9 cellular contexts compared by ENCODE assay signal in genomic region chr13:85864963-85865530, GRCh38.
DNase-seq lines count a peak whose midpoint lies in the region; ATAC-seq, FAIRE-seq and TF ChIP-seq lines count a peak whose summit lies in the region.
"Had no signal": no experiment of that assay in that cellular context is flagged by ENCODE, and none has a peak within 500 bp of the region (broad histone marks: within the 10 kb centered on the region; RNA-seq: fewer than 3 reads in every experiment).

No MANE protein-coding gene starts in this region.

- TF ChIP-seq RAD21 in GM12878 (IDR thresholded peaks at IDR 0.05; ENCODE audit: insufficient read depth, low read depth, low read length), result no peak

- no peak overlapping the region for H2AFZ ChIP-seq in GM12878 (ENCODE audit: control insufficient read depth, low read depth, low read length)

- H3K27me3 Mint-ChIP-seq in nephron (ENCODE audit: low read depth), result no peaks in the 10 kb centered on the region
- H3K27me3 Mint-ChIP-seq in stimulated activated naive CD8-positive, alpha-beta T cell treated with anti-CD3 and anti-CD28 coated beads, Interleukin-15, amount 100 ng/mL, for 72 hours, result no peaks in the 10 kb centered on the region

- no peaks in the 10 kb centered on the region for H3K4me1 ChIP-seq in GM12878 (ENCODE audit: control insufficient read depth, insufficient read depth, low read length)

- ATAC-seq in GM12878, result peak; percentile 74
- no peak for ATAC-seq in stimulated activated naive CD8-positive, alpha-beta T cell treated with anti-CD3 and anti-CD28 coated beads, Interleukin-15, amount 100 ng/mL, for 72 hours
- ATAC-seq: esophagus mucosa had no signal

- H4K20me1 ChIP-seq in GM12878 (ENCODE audit: control insufficient read depth, insufficient read depth), result no peaks in the 10 kb centered on the region

- no peak overlapping the region for H3K4me3 Mint-ChIP-seq in nephron
- no peak overlapping the region for H3K4me3 Mint-ChIP-seq in stimulated activated naive CD8-positive, alpha-beta T cell treated with anti-CD3 and anti-CD28 coated beads, Interleukin-15, amount 100 ng/mL, for 72 hours

- POLR2A ChIA-PET in GM12878 (lab: Charles Lee), result no interaction called here

- no peak for TF ChIP-seq EP300 in GM12878 (IDR thresholded peaks at IDR 0.05; ENCODE audit: borderline replicate concordance in 1 of 2, control insufficient read depth in 1 of 2, low read depth in 2 of 2, low read length in 2 of 2)

- intact Hi-C loops in GM12878 (cut with micrococcal nuclease; ENCODE audit: unreplicated experiment), result no loop called here

- RAD21 ChIA-PET in GM12878 (lab: Charles Lee; ENCODE audit: unreplicated experiment), result interaction anchor here (1.2 kb wide), 1 partner anchor 60 kb away, joined by 4 read pairs; no protein-coding TSS in a partner anchor

- no peak overlapping the region for H3K4me2 ChIP-seq in GM12878 (ENCODE audit: control insufficient read depth, insufficient read depth)

- no peak overlapping the region for H3K4me3 ChIP-seq in GM12878

- TF ChIP-seq CTCF in GM12873 (IDR thresholded peaks at IDR 0.05; ENCODE audit: insufficient read depth, low read depth, low read length, missing control alignments), result peak; percentile 30
- TF ChIP-seq CTCF in GM12878 (IDR thresholded peaks at IDR 0.05 in 2 of 3, conservative IDR thresholded peaks at IDR 0.05 in 1 of 3; ENCODE audit: control insufficient read depth in 2 of 3, extremely low read depth in 1 of 3, insufficient read depth in 1 of 3, low read depth in 3 of 3, low read length in 3 of 3), result peak in 2 of 3 experiments; percentile 19 to 40; a peak in 3 of 6 replicates
- peak in 2 of 3 experiments; percentile 18 to 29 for TF ChIP-seq CTCF in nephron (IDR thresholded peaks at IDR 0.05; ENCODE audit: unreplicated experiment in 3 of 3)

- DNase-seq in NAMALWA (ENCODE audit: low spot score) (peak; percentile 72), GM12878 (ENCODE audit: low read depth, low spot score) (no peak)
- no peak for DNase-seq in activated effector memory CD4-positive, alpha-beta T cell treated with Interleukin-2 at 50 U/mL for 16 hours
- no peak for DNase-seq in stimulated activated naive CD8-positive, alpha-beta T cell treated with anti-CD3 and anti-CD28 coated beads, Interleukin-15, amount 100 ng/mL, for 72 hours
- no peak for DNase-seq in stimulated activated CD8-positive, alpha-beta memory T cell treated with anti-CD3 and anti-CD28 coated beads, Interleukin-4, amount 100 ng/mL, for 48 hours

- H3K27ac Mint-ChIP-seq in nephron, result no peak overlapping the region
- no peak overlapping the region for H3K27ac Mint-ChIP-seq in stimulated activated naive CD8-positive, alpha-beta T cell treated with anti-CD3 and anti-CD28 coated beads, Interleukin-15, amount 100 ng/mL, for 72 hours

- H3K27me3 ChIP-seq in GM12878 (replicated peaks in 1 of 2; ENCODE audit: control insufficient read depth in 2 of 2, insufficient read depth in 2 of 2, low read length in 1 of 2), result no peaks in the 10 kb centered on the region

- H3K9me3 ChIP-seq in GM12878 (replicated peaks; ENCODE audit: control insufficient read depth, insufficient read depth, low read length), result no peaks in the 10 kb centered on the region

- H3K36me3 Mint-ChIP-seq in nephron (ENCODE audit: low read depth), result no peaks in the 10 kb centered on the region

- no peaks in the 10 kb centered on the region for H3K79me2 ChIP-seq in GM12878 (ENCODE audit: control insufficient read depth, insufficient read depth, low read length)

- 6% methylated on average over 1 of the region's 1 CpG for WGBS in GM12878 (ENCODE audit: insufficient coverage, insufficient replicate concordance, low lambda C conversion rate, missing lambda C conversion rate)

- TF ChIP-seq POLR2A in GM12878 (IDR thresholded peaks at IDR 0.05; ENCODE audit: low read depth, low read length), result no peak

- no peaks in the 10 kb centered on the region for H3K9me3 Mint-ChIP-seq in nephron
- peaks cover 0 to 5% of the 10 kb centered on the region in 2 donors for H3K9me3 Mint-ChIP-seq in stimulated activated naive CD8-positive, alpha-beta T cell treated with anti-CD3 and anti-CD28 coated beads, Interleukin-15, amount 100 ng/mL, for 72 hours

- in situ Hi-C loops in GM12878 (cut with MboI), result no loop called here

- SMC1A ChIA-PET in GM12878 (lab: Charles Lee; ENCODE audit: uncharacterized antibody, unreplicated experiment), result interaction anchor here (0.7 kb wide), 1 partner anchor 963 kb away, joined by 4 read pairs; no protein-coding TSS in a partner anchor

- H3K4me1 Mint-ChIP-seq in nephron, result no peaks in the 10 kb centered on the region
- H3K4me1 Mint-ChIP-seq in stimulated activated naive CD8-positive, alpha-beta T cell treated with anti-CD3 and anti-CD28 coated beads, Interleukin-15, amount 100 ng/mL, for 72 hours, result no peaks in the 10 kb centered on the region

- FAIRE-seq in GM12878 (lab: Jason Lieb, UNC), result no peak
- FAIRE-seq: GM19239 had no signal

- CTCF ChIA-PET in GM12878 (lab: Yijun Ruan, JAX), result interaction anchor here (0.9 to 1.0 kb wide), 2 partner anchors 39 to 969 kb away, joined by 3 read pairs; no protein-coding TSS in a partner anchor

- H3K36me3 ChIP-seq in GM12878 (ENCODE audit: control insufficient read depth in 2 of 2, insufficient read depth in 2 of 2, low read length in 1 of 2), result no peaks in the 10 kb centered on the region

- BruUV-seq in GM12878 (replicated peaks; lab: Mats Ljungman, UMichigan), result no TSS peak

- no peak overlapping the region for H3K9ac ChIP-seq in GM12878 (ENCODE audit: control insufficient read depth, insufficient read depth, low read length)

- no peak overlapping the region for H3K27ac ChIP-seq in GM12878 (ENCODE audit: control insufficient read depth, insufficient read depth)

TF ChIP-seq in GM12878, 131 proteins besides CTCF, POLR2A, EP300 and RAD21:
- no peak for TF ChIP-seq PBX3 (IDR thresholded peaks at IDR 0.05; ENCODE audit: insufficient replicate concordance, low read depth, low read length)
- no peak for TF ChIP-seq YY1 (IDR thresholded peaks at IDR 0.05; ENCODE audit: low read depth, low read length)
- no peak for TF ChIP-seq ATF2 (IDR thresholded peaks at IDR 0.05; ENCODE audit: low read length)
- TF ChIP-seq CUX1 (IDR thresholded peaks at IDR 0.05; ENCODE audit: insufficient replicate concordance, low read depth, low read length), result no peak
- TF ChIP-seq YBX1 (IDR thresholded peaks at IDR 0.05), result no peak
- no peak for TF ChIP-seq TBL1XR1 (IDR thresholded peaks at IDR 0.05; ENCODE audit: low read depth, low read length)
TF ChIP-seq in GM12878: peak in this region for 0.
